In genomic region chr6:835476-836160, GRCh38 we compare ENCODE assay signal across 17 cellular contexts.
DNase-seq lines count a peak whose midpoint lies in the region; ATAC-seq and TF ChIP-seq lines count a peak whose summit lies in the region.
"Had no signal": no experiment of that assay in that cellular context is flagged by ENCODE, and none has a peak within 500 bp of the region (broad histone marks: within the 10 kb centered on the region; RNA-seq: fewer than 3 reads in every experiment).

No MANE protein-coding gene starts in this region.

- ATAC-seq in Right ventricle myocardium inferior (peak; percentile 59), left ventricle myocardium superior (peak; percentile 92)

- TF ChIP-seq CTCF in WERI-Rb-1 (IDR thresholded peaks at IDR 0.05; ENCODE audit: low read depth, low read length) (no peak), smooth muscle cell (IDR thresholded peaks at IDR 0.05; ENCODE audit: borderline replicate concordance, insufficient read depth, poor library complexity, severe bottlenecking) (no peak)

- H3K4me2 ChIP-seq in smooth muscle cell, result peak overlapping the region; percentile 62

- peak overlapping the region; percentile 7 for H3K9ac ChIP-seq in smooth muscle cell (ENCODE audit: low read depth)

- intact Hi-C loops in Right ventricle myocardium inferior (cut with DNase I), result no loop called here
- intact Hi-C loops in cardiac septum (cut with DNase I), result no loop called here
- intact Hi-C loops in left ventricle myocardium superior (cut with micrococcal nuclease), result no loop called here
- intact Hi-C loops in posterior cingulate gyrus (cut with DNase I), result no loop called here

- H3K9me3 ChIP-seq in WERI-Rb-1 (ENCODE audit: severe bottlenecking) (peaks cover 12% of the 10 kb centered on the region), smooth muscle cell (replicated peaks; ENCODE audit: low read depth) (no peaks in the 10 kb centered on the region)
- H3K9me3 ChIP-seq: Caco-2 had no signal

- H3K27ac ChIP-seq in WERI-Rb-1 (peak overlapping the region; percentile 26), smooth muscle cell (ENCODE audit: low read depth) (peak overlapping the region; percentile 74)
- H3K27ac ChIP-seq: tibial artery had no signal

- H3K36me3 ChIP-seq in WERI-Rb-1 (no peaks in the 10 kb centered on the region), smooth muscle cell (ENCODE audit: low read depth) (no peaks in the 10 kb centered on the region)
- H3K36me3 ChIP-seq: tibial artery had no signal

- 27% methylated on average over 3 of the region's 3 CpGs for WGBS in smooth muscle cell (ENCODE audit: low lambda C conversion rate)

- peaks cover 3% of the 10 kb centered on the region for H4K20me1 ChIP-seq in smooth muscle cell (ENCODE audit: low read depth)

- no peaks in the 10 kb centered on the region for H3K79me2 ChIP-seq in smooth muscle cell (ENCODE audit: low read depth)

- H3K27me3 ChIP-seq in WERI-Rb-1 (ENCODE audit: insufficient read depth, low read depth, severe bottlenecking) (no peaks in the 10 kb centered on the region), smooth muscle cell (ENCODE audit: low read depth) (no peaks in the 10 kb centered on the region)
- H3K27me3 ChIP-seq: tibial artery had no signal

- H3K4me3 ChIP-seq in WERI-Rb-1 (ENCODE audit: low read depth, low read length), result no peak overlapping the region
- no peak overlapping the region for H3K4me3 ChIP-seq in smooth muscle cell
- H3K4me3 ChIP-seq: tibial artery had no signal

- H3K4me1 ChIP-seq in smooth muscle cell (ENCODE audit: low read depth), result peaks cover 24% of the 10 kb centered on the region
- H3K4me1 ChIP-seq: tibial artery had no signal

- peaks cover 12% of the 10 kb centered on the region for H3F3A ChIP-seq in smooth muscle cell (ENCODE audit: low read depth)

- H2AFZ ChIP-seq in smooth muscle cell (ENCODE audit: low read depth), result no peak overlapping the region

- DNase-seq in Right ventricle myocardium inferior (ENCODE audit: missing footprints), result no peak
- no peak for DNase-seq in cardiac septum (ENCODE audit: low spot score)
- peak; percentile 40 for DNase-seq in WERI-Rb-1
- peak; percentile 31 for DNase-seq in left ventricle myocardium superior
- DNase-seq in smooth muscle cell (lab: John Stamatoyannopoulos, UW; ENCODE audit: unreplicated experiment), result no peak
- no peak for DNase-seq in cortex of kidney (lab: John Stamatoyannopoulos, UW)
- no peak for DNase-seq in posterior cingulate gyrus
- no peak for DNase-seq in dedifferentiated amniotic fluid mesenchymal stem cell (ENCODE audit: extremely low spot score)
- DNase-seq: activated CD4-positive, alpha-beta memory T cell treated with anti-CD3 and anti-CD28 coated beads for 36 hours; activated effector memory CD4-positive, alpha-beta T cell treated with Interleukin-2 at 50 U/mL for 16 hours; Caco-2; KG1; NCI-H187 treated with DMSO at 0.1 percent for 48 hours; NCI-H526 treated with DMSO at 0.1 percent for 48 hours; occipital lobe; SIG-M5; tibial artery had no signal

Comparison
In these comparisons a context has a peak if more than half of its experiments do, and no peak if none do; other contexts are left out.
1. DNase-seq: peak in WERI-Rb-1 (single experiment) and left ventricle myocardium superior (single experiment); none in Right ventricle myocardium inferior (single experiment), cardiac septum (single experiment), smooth muscle cell (single experiment), cortex of kidney (single experiment), posterior cingulate gyrus (0 of 10) and dedifferentiated amniotic fluid mesenchymal stem cell (single experiment).